Comparison of ENCODE assay signal across 1 cellular context in genomic region chr7:157975401-157976372, GRCh38.
TF ChIP-seq lines count a peak whose summit lies in the region.

No MANE protein-coding gene starts in this region.

TF ChIP-seq in H1, 55 proteins besides CTCF, POLR2A, EP300 and RAD21 (continued from another document):
- no peak for TF ChIP-seq ATF3 (IDR thresholded peaks at IDR 0.05; ENCODE audit: insufficient read depth, low read depth, low read length)
- TF ChIP-seq RXRA (IDR thresholded peaks at IDR 0.05; ENCODE audit: insufficient read depth, low read depth, low read length) = no peak
TF ChIP-seq in H1: peak in this region for 0.
